1 cellular context compared by ENCODE assay signal in genomic region chr4:135185256-135185655, GRCh38.
TF ChIP-seq lines count a peak whose summit lies in the region.

No MANE protein-coding gene starts in this region.

TF ChIP-seq in GM12878, 131 proteins besides CTCF, POLR2A, EP300 and RAD21 (continued from another document):
- TF ChIP-seq PRDM15 (CRISPR knock-in tag; IDR thresholded peaks at IDR 0.05) = no peak
- no peak for TF ChIP-seq MTA3 (IDR thresholded peaks at IDR 0.05; ENCODE audit: borderline replicate concordance, low read length)
